In genomic region chr5:123517479-123517878, GRCh38 we compare ENCODE assay signal across 29 cellular contexts. TPM values are rescaled to one million over a fixed set of nuclear protein-coding genes. Genes with fewer than 3 reads are reported as not detected.
DNase-seq lines count a peak whose midpoint lies in the region; ATAC-seq, FAIRE-seq and TF ChIP-seq lines count a peak whose summit lies in the region.
"Had no signal": no experiment of that assay in that cellular context is flagged by ENCODE, and none has a peak within 500 bp of the region (broad histone marks: within the 10 kb centered on the region; RNA-seq: fewer than 3 reads in every experiment).

No MANE protein-coding gene starts in this region.

- H3K4ac ChIP-seq in mesenchymal stem cell (ENCODE audit: low read depth in 1 of 2, low read length in 2 of 2): no peak overlapping the region

- 99% methylated on average over 3 of the region's 3 CpGs for WGBS in mesenchymal stem cell
- 72% methylated on average over 3 of the region's 3 CpGs for whole genome bisulfite sequencing in right lobe of liver (ENCODE audit: insufficient coverage, low coverage, low lambda C conversion rate, missing lambda C conversion rate)

- H3K36me3 ChIP-seq in OCI-LY1 (ENCODE audit: insufficient read depth, low read length): no peaks in the 10 kb centered on the region
- H3K36me3 ChIP-seq in mesenchymal stem cell (ENCODE audit: control insufficient read depth in 1 of 2, insufficient read depth in 2 of 2, low read depth in 1 of 2, low read length in 2 of 2): no peaks in the 10 kb centered on the region
- no peaks in the 10 kb centered on the region for H3K36me3 ChIP-seq in right lobe of liver
- H3K36me3 ChIP-seq: ovary had no signal

- intact Hi-C loops in right lobe of liver (cut with DNase I): no loop called here

- TF ChIP-seq CTCF in OCI-LY1 (IDR thresholded peaks at IDR 0.05; ENCODE audit: low read length) (no peak), right lobe of liver (IDR thresholded peaks at IDR 0.05) (no peak)

- H3K4me3 ChIP-seq in OCI-LY1 (ENCODE audit: low read depth, low read length, poor library complexity, severe bottlenecking) (no peak overlapping the region), mesenchymal stem cell (ENCODE audit: insufficient read depth in 1 of 2, low read depth in 1 of 2, low read length in 2 of 2) (no peak overlapping the region), right lobe of liver (no peak overlapping the region)
- H3K4me3 ChIP-seq: ovary had no signal

- H2BK120ac ChIP-seq in mesenchymal stem cell (ENCODE audit: low read depth, low read length): no peak overlapping the region

- peak; percentile 71 for FAIRE-seq in GM18507 (lab: Jason Lieb, UNC)
- FAIRE-seq: astrocyte, endometrium had no signal

- no peaks in the 10 kb centered on the region for H3K9me2 ChIP-seq in OCI-LY1 (ENCODE audit: low read depth, low read length)

- H3K9ac ChIP-seq in OCI-LY1 (ENCODE audit: low read length): no peak overlapping the region
- H3K9ac ChIP-seq in mesenchymal stem cell (ENCODE audit: low read length): no peak overlapping the region

- no peaks in the 10 kb centered on the region for H3K27me3 Mint-ChIP-seq in stimulated activated naive B cell treated with anti-CD40 and anti-IgM and Interleukin-4, amounts not matched to agents 10 μg/mL and 1 μg/mL and 100 μg/mL, for 72 hours
- H3K27me3 Mint-ChIP-seq: activated CD4-positive, alpha-beta memory T cell treated with anti-CD3 and anti-CD28 coated beads, Interleukin-2, amount 10 ng/mL, durations not matched to agents 7 days and 5 days; activated naive CD8-positive, alpha-beta T cell treated with anti-CD3 and anti-CD28 coated beads, Interleukin-2, amount 10 ng/mL, durations not matched to agents 7 days and 5 days; CD4-positive, alpha-beta T cell; dendritic cell treated with granulocyte-macrophage colony-stimulating factor and Interleukin-4, amounts not matched to agents 40 ng/mL and 50 ng/mL, for 4 days had no signal

- H2BK5ac ChIP-seq in mesenchymal stem cell (ENCODE audit: low read depth, low read length, poor library complexity, severe bottlenecking): no peak overlapping the region

- H4K8ac ChIP-seq in mesenchymal stem cell (ENCODE audit: low read length): no peak overlapping the region

- ATAC-seq in GM21515 (IDR thresholded peaks at IDR 0.05; ENCODE audit: unreplicated experiment) (peak; percentile 31), right lobe of liver (no peak)
- no peak for ATAC-seq in stimulated activated naive B cell treated with anti-CD40 and anti-IgM and Interleukin-4, amounts not matched to agents 10 μg/mL and 1 μg/mL and 100 μg/mL, for 72 hours (replicated peaks)
- ATAC-seq: activated CD4-positive, CD25-positive, alpha-beta regulatory T cell treated with anti-CD3 and anti-CD28 coated beads, Interleukin-2, amount 50 U/mL, for 24 hours; left ventricle myocardium superior; PC-3 had no signal

- peak overlapping the region; percentile 60 for H3K27ac Mint-ChIP-seq in stimulated activated naive B cell treated with anti-CD40 and anti-IgM and Interleukin-4, amounts not matched to agents 10 μg/mL and 1 μg/mL and 100 μg/mL, for 72 hours
- H3K27ac Mint-ChIP-seq: activated CD4-positive, alpha-beta memory T cell treated with anti-CD3 and anti-CD28 coated beads, Interleukin-2, amount 10 ng/mL, durations not matched to agents 7 days and 5 days; activated naive CD8-positive, alpha-beta T cell treated with anti-CD3 and anti-CD28 coated beads, Interleukin-2, amount 10 ng/mL, durations not matched to agents 7 days and 5 days; CD4-positive, alpha-beta T cell; dendritic cell treated with granulocyte-macrophage colony-stimulating factor and Interleukin-4, amounts not matched to agents 40 ng/mL and 50 ng/mL, for 4 days; nephron; stimulated activated effector memory CD8-positive, alpha-beta T cell treated with anti-CD3 and anti-CD28 coated beads, Interleukin-12 subunit alpha, Interleukin-12 subunit beta, amount 100 ng/mL, for 72 hours had no signal

- no peak overlapping the region for H3K14ac ChIP-seq in mesenchymal stem cell (ENCODE audit: low read length in 2 of 2)

- H3K27ac ChIP-seq in OCI-LY1 (ENCODE audit: low read depth, low read length, poor library complexity, severe bottlenecking) (no peak overlapping the region), mesenchymal stem cell (ENCODE audit: low read length, poor library complexity, severe bottlenecking) (no peak overlapping the region), right lobe of liver (no peak overlapping the region)
- H3K27ac ChIP-seq: ovary had no signal

- no peak overlapping the region for H2AFZ ChIP-seq in OCI-LY1 (ENCODE audit: low read length)
- no peak overlapping the region for H2AFZ ChIP-seq in mesenchymal stem cell (ENCODE audit: low read depth, low read length)

- H2BK15ac ChIP-seq in mesenchymal stem cell (ENCODE audit: low read depth, poor library complexity, severe bottlenecking): no peak overlapping the region

- H3K9me3 ChIP-seq in OCI-LY1 (ENCODE audit: low read length) (no peaks in the 10 kb centered on the region), mesenchymal stem cell (ENCODE audit: control insufficient read depth, low read length) (no peaks in the 10 kb centered on the region), right lobe of liver (no peaks in the 10 kb centered on the region)
- H3K9me3 ChIP-seq: ovary had no signal

- TF ChIP-seq POLR2A in right lobe of liver (IDR thresholded peaks at IDR 0.05): no peak

- peaks cover 4 to 23% of the 10 kb centered on the region in 2 donors for H3K36me3 Mint-ChIP-seq in stimulated activated naive B cell treated with anti-CD40 and anti-IgM and Interleukin-4, amounts not matched to agents 10 μg/mL and 1 μg/mL and 100 μg/mL, for 72 hours

- peak overlapping the region; percentile 6 to 53 for H3K4me3 Mint-ChIP-seq in stimulated activated naive B cell treated with anti-CD40 and anti-IgM and Interleukin-4, amounts not matched to agents 10 μg/mL and 1 μg/mL and 100 μg/mL, for 72 hours
- H3K4me3 Mint-ChIP-seq: activated CD4-positive, alpha-beta memory T cell treated with anti-CD3 and anti-CD28 coated beads, Interleukin-2, amount 10 ng/mL, durations not matched to agents 7 days and 5 days; CD4-positive, alpha-beta T cell; dendritic cell treated with granulocyte-macrophage colony-stimulating factor and Interleukin-4, amounts not matched to agents 40 ng/mL and 50 ng/mL, for 4 days; nephron; stimulated activated effector memory CD8-positive, alpha-beta T cell treated with anti-CD3 and anti-CD28 coated beads, Interleukin-12 subunit alpha, Interleukin-12 subunit beta, amount 100 ng/mL, for 72 hours had no signal

- H3K4me1 ChIP-seq in OCI-LY1 (ENCODE audit: insufficient read depth, low read length, severe bottlenecking) (peaks cover 72% of the 10 kb centered on the region), mesenchymal stem cell (ENCODE audit: control insufficient read depth, insufficient read depth, low read depth, low read length) (peaks cover 1% of the 10 kb centered on the region), right lobe of liver (peaks cover 0 to 12% (median 5%) of the 10 kb centered on the region in 4 donors)

- H4K91ac ChIP-seq in mesenchymal stem cell (ENCODE audit: low read length): no peak overlapping the region

- peaks cover 4% of the 10 kb centered on the region for H3K79me1 ChIP-seq in mesenchymal stem cell (replicated peaks; ENCODE audit: low read length, poor library complexity, severe bottlenecking)

- H4K20me1 ChIP-seq in OCI-LY1 (ENCODE audit: insufficient read depth, low read length): no peaks in the 10 kb centered on the region

- peaks cover 98% of the 10 kb centered on the region for H3K79me2 ChIP-seq in OCI-LY1 (ENCODE audit: insufficient read depth, low read length)

- no peak overlapping the region for H2AK5ac ChIP-seq in mesenchymal stem cell (ENCODE audit: low read length, severe bottlenecking)

- H3K4me2 ChIP-seq in OCI-LY1 (ENCODE audit: low read length) (0 out of 2 replicates have a peak overlapping the region, but pooled peaks have one; percentile 8), mesenchymal stem cell (ENCODE audit: low read length, poor library complexity, severe bottlenecking) (no peak overlapping the region)

- no peak overlapping the region for H2BK12ac ChIP-seq in mesenchymal stem cell (ENCODE audit: low read length in 2 of 2)

- H3K4me1 Mint-ChIP-seq in stimulated activated naive B cell treated with anti-CD40 and anti-IgM and Interleukin-4, amounts not matched to agents 10 μg/mL and 1 μg/mL and 100 μg/mL, for 72 hours: peaks cover 34 to 69% of the 10 kb centered on the region in 2 donors

- H3K9me3 Mint-ChIP-seq in stimulated activated naive B cell treated with anti-CD40 and anti-IgM and Interleukin-4, amounts not matched to agents 10 μg/mL and 1 μg/mL and 100 μg/mL, for 72 hours: peaks cover 0 to 5% of the 10 kb centered on the region in 2 donors
- H3K9me3 Mint-ChIP-seq: activated CD4-positive, alpha-beta memory T cell treated with anti-CD3 and anti-CD28 coated beads, Interleukin-2, amount 10 ng/mL, durations not matched to agents 7 days and 5 days; activated naive CD8-positive, alpha-beta T cell treated with anti-CD3 and anti-CD28 coated beads, Interleukin-2, amount 10 ng/mL, durations not matched to agents 7 days and 5 days; CD4-positive, alpha-beta T cell; dendritic cell treated with granulocyte-macrophage colony-stimulating factor and Interleukin-4, amounts not matched to agents 40 ng/mL and 50 ng/mL, for 4 days; nephron; stimulated activated effector memory CD8-positive, alpha-beta T cell treated with anti-CD3 and anti-CD28 coated beads, Interleukin-12 subunit alpha, Interleukin-12 subunit beta, amount 100 ng/mL, for 72 hours had no signal

- DNase-seq in GM18507 (ENCODE audit: extremely low spot score, insufficient read length, low read depth): no peak
- no peak for DNase-seq in stimulated activated naive B cell treated with anti-CD40 and anti-IgM and Interleukin-4, amounts not matched to agents 10 μg/mL and 1 μg/mL and 100 μg/mL, for 72 hours
- DNase-seq in mesenchymal stem cell: no peak
- no peak for DNase-seq in NCI-H2196 treated with DMSO at 0.1 percent for 48 hours (lab: John Stamatoyannopoulos, UW; ENCODE audit: unreplicated experiment)
- DNase-seq in right lobe of liver: no peak
- DNase-seq: activated CD4-positive, alpha-beta memory T cell treated with anti-CD3 and anti-CD28 coated beads, Interleukin-2, amount 10 ng/mL, durations not matched to agents 7 days and 5 days; activated effector memory CD4-positive, alpha-beta T cell treated with Interleukin-2 at 50 U/mL for 16 hours; activated naive CD8-positive, alpha-beta T cell treated with anti-CD3 and anti-CD28 coated beads, Interleukin-2, amount 10 ng/mL, durations not matched to agents 7 days and 5 days; caudate nucleus; CD4-positive, alpha-beta T cell; islet precursor cell; left ventricle myocardium superior; midbrain; NCI-H1092; NCI-H2029 treated with DMSO at 0.1 percent for 48 hours; NCI-H345; ovary; PC-3; retina; Right ventricle myocardium superior; stimulated activated CD4-positive, alpha-beta T cell treated with anti-CD3 and anti-CD28 coated beads, Interleukin-2, amount 100 ng/mL, for 48 hours had no signal

- no peak overlapping the region for H3K23ac ChIP-seq in mesenchymal stem cell (ENCODE audit: low read length in 2 of 2)

- H3F3A ChIP-seq in OCI-LY1 (ENCODE audit: insufficient read depth, low read length): no peaks in the 10 kb centered on the region

- H3K27me3 ChIP-seq in OCI-LY1 (ENCODE audit: insufficient read depth, low read length) (no peaks in the 10 kb centered on the region), mesenchymal stem cell (ENCODE audit: control insufficient read depth in 1 of 2, insufficient read depth in 1 of 2, low read length in 2 of 2) (no peaks in the 10 kb centered on the region), right lobe of liver (no peaks in the 10 kb centered on the region)
- H3K27me3 ChIP-seq: ovary had no signal

- no peak overlapping the region for H3K18ac ChIP-seq in mesenchymal stem cell (ENCODE audit: low read depth in 1 of 2, low read length in 2 of 2)

RNA-seq across cellular contexts. Expression of gene CSNK1G3, which starts 5.5 kb away (rescaled TPM):
- polyA plus RNA-seq in mesenchymal stem cell (2013, experiment 1 of 2): 21.9 TPM
- 22.9 TPM for polyA plus RNA-seq in mesenchymal stem cell (2013, experiment 2 of 2)
- total RNA-seq in right lobe of liver: 10 to 100 TPM; 17.4 to 25.6 (median 19.6) TPM
